8 cellular contexts compared by ENCODE assay signal in genomic region chr2:206442854-206443734, GRCh38. TPM values are rescaled to one million over a fixed set of nuclear protein-coding genes. Genes with fewer than 3 reads are reported as not detected.
A peak's percentile ranks its signal among the peaks of the same experiment; 100 is the strongest.
DNase-seq lines count a peak whose midpoint lies in the region; ATAC-seq and TF ChIP-seq lines count a peak whose summit lies in the region.

ADAM23 (plus strand) TSS chr2:206443532; CDS start chr2:206443867, 335 bp downstream.

- H3K27me3 Mint-ChIP-seq in HFFc6 (ENCODE audit: insufficient read depth), result peaks cover 23% of the 10 kb centered on the region
- peaks cover 76% of the 10 kb centered on the region for H3K27me3 Mint-ChIP-seq in stimulated activated memory B cell treated with anti-CD40 and anti-IgM and Interleukin-4, amounts not matched to agents 10 μg/mL and 1 μg/mL and 100 μg/mL, for 72 hours

- H3K36me3 Mint-ChIP-seq in HFFc6 (ENCODE audit: low read depth), result no peaks in the 10 kb centered on the region
- H3K36me3 Mint-ChIP-seq in stimulated activated memory B cell treated with anti-CD40 and anti-IgM and Interleukin-4, amounts not matched to agents 10 μg/mL and 1 μg/mL and 100 μg/mL, for 72 hours, result no peaks in the 10 kb centered on the region

- no peak within 1 kb of the TSS for H3K27ac Mint-ChIP-seq in HFFc6
- H3K27ac Mint-ChIP-seq in stimulated activated memory B cell treated with anti-CD40 and anti-IgM and Interleukin-4, amounts not matched to agents 10 μg/mL and 1 μg/mL and 100 μg/mL, for 72 hours, result no peak within 1 kb of the TSS

- TF ChIP-seq CTCF in HFFc6 (IDR thresholded peaks at IDR 0.05), result no peak

- peaks cover 14% of the 10 kb centered on the region for H3K4me1 Mint-ChIP-seq in HFFc6 (ENCODE audit: low read depth)
- peaks cover 18% of the 10 kb centered on the region for H3K4me1 Mint-ChIP-seq in stimulated activated memory B cell treated with anti-CD40 and anti-IgM and Interleukin-4, amounts not matched to agents 10 μg/mL and 1 μg/mL and 100 μg/mL, for 72 hours

- peak within 1 kb of the TSS; percentile 54 for H3K4me3 ChIP-seq in GM08714 (ENCODE audit: low read length)

- peak within 1 kb of the TSS; percentile 86 for H3K4me3 Mint-ChIP-seq in HFFc6
- peak within 1 kb of the TSS; percentile 76 for H3K4me3 Mint-ChIP-seq in stimulated activated memory B cell treated with anti-CD40 and anti-IgM and Interleukin-4, amounts not matched to agents 10 μg/mL and 1 μg/mL and 100 μg/mL, for 72 hours

- DNase-seq in HFFc6 (no peak), NCI-H2227 (lab: John Stamatoyannopoulos, UW; ENCODE audit: unreplicated experiment) (peak; percentile 96), epidermal melanocyte (ENCODE audit: insufficient read length, low spot score) (peak; percentile 55), middle frontal gyrus (ENCODE audit: extremely low spot score, low spot score) (peak; percentile 68), GDM1 (lab: John Stamatoyannopoulos, UW) (no peak)
- peak; percentile 72 for DNase-seq in activated CD8-positive, alpha-beta memory T cell treated with anti-CD3 and anti-CD28 coated beads, Interleukin-2, amount 50 U/mL, for 48 hours

- no peaks in the 10 kb centered on the region for H3K9me3 Mint-ChIP-seq in HFFc6
- H3K9me3 Mint-ChIP-seq in stimulated activated memory B cell treated with anti-CD40 and anti-IgM and Interleukin-4, amounts not matched to agents 10 μg/mL and 1 μg/mL and 100 μg/mL, for 72 hours, result no peaks in the 10 kb centered on the region

- peak; percentile 49 for ATAC-seq in stimulated activated memory B cell treated with anti-CD40 and anti-IgM and Interleukin-4, amounts not matched to agents 10 μg/mL and 1 μg/mL and 100 μg/mL, for 72 hours

RNA-seq across cellular contexts. Expression of gene ADAM23, which starts in this region (rescaled TPM):
- 1 to 10 TPM in 4 of 6 experiments, under 1 TPM in 2; 0.47 to 2.6 (median 1.2) TPM for total RNA-seq in HFFc6 (2021; fragmentation: NEBNext Ultra II Directional; extraction: Animal tissue kit (Norgen Biotek cat#: 25700))

Comparison
In these comparisons a context has a peak if more than half of its experiments do, and no peak if none do; other contexts are left out.
1. DNase-seq: peak in NCI-H2227 (single experiment), activated CD8-positive, alpha-beta memory T cell treated with anti-CD3 and anti-CD28 coated beads, Interleukin-2, amount 50 U/mL, for 48 hours (single experiment), epidermal melanocyte (single experiment) and middle frontal gyrus (single experiment); none in HFFc6 (single experiment) and GDM1 (single experiment).